ENCODE assay signal across 19 cellular contexts in the genomic region with DNA sequence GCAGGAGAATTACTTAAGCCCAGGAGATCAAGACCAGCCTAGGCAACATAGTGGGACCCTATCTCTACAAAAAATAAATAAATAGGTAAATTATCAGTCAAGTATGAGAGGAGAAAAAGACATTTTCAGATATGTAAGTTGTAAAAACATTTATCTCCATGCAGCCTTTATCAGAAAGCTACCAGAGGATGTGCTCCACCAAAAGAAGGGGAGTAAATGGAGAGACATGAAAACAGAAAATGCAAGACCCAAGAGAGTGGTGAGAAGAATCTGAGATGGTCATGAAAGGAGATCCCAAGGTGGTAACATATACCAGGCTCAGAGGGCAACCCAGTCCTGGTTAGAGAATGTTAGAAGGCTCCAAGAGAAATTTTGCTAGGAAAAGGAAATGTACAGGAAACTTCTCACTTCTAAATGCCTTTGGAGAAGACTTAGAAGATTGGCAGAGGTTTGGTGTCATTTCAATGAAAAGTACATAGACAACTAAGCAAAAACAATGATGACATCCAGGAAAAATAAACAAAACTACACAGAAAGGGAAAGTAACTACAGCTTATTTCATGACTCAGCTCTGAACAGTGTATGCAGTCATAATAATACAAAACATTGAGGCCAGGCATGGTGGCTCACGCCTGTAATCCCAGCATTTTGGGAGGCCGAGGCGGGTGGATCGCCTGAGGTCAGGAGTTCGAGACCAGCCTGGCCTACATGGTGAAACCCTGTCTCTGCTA. TPM values are rescaled to one million over a fixed set of nuclear protein-coding genes. Genes with fewer than 3 reads are reported as not detected.
DNase-seq lines count a peak whose midpoint lies in the region; ATAC-seq, FAIRE-seq and TF ChIP-seq lines count a peak whose summit lies in the region.
"Had no signal": no experiment of that assay in that cellular context is flagged by ENCODE, and none has a peak within 500 bp of the region (broad histone marks: within the 10 kb centered on the region; RNA-seq: fewer than 3 reads in every experiment).

No MANE protein-coding gene starts in this region.

- H3K4me1 ChIP-seq in A549 (peaks cover 7% of the 10 kb centered on the region; the same call in 2 of the 3 replicates), GM23248 (ENCODE audit: insufficient read depth) (no peaks in the 10 kb centered on the region), adipocyte (ENCODE audit: control insufficient read depth, insufficient read depth, low read length) (peaks cover 6% of the 10 kb centered on the region)

- peaks cover 44% of the 10 kb centered on the region for H3K27me3 ChIP-seq in GM23248 (replicated peaks; ENCODE audit: insufficient read depth)
- peaks cover 42% of the 10 kb centered on the region for H3K27me3 ChIP-seq in adipocyte (replicated peaks; ENCODE audit: control insufficient read depth, insufficient read depth, low read length)

- CTCF ChIA-PET in A549 (lab: Yijun Ruan, JAX) = interaction anchor here (0.6 to 4.7 kb wide), 8 partner anchors 9 to 1581 kb away, joined by 3 to 42 read pairs (median 4); no protein-coding TSS in a partner anchor

- no peak for TF ChIP-seq EP300 in A549 (IDR thresholded peaks at IDR 0.05)

- H3K36me3 ChIP-seq in GM23248 (ENCODE audit: low read depth) (no peaks in the 10 kb centered on the region), adipocyte (ENCODE audit: control insufficient read depth, insufficient read depth, low read length, severe bottlenecking) (no peaks in the 10 kb centered on the region)

- TF ChIP-seq POLR2A in A549 (IDR thresholded peaks at IDR 0.05; ENCODE audit: low read length) = no peak

- no peak for TF ChIP-seq CTCF in A549 (IDR thresholded peaks at IDR 0.05)

- no peak overlapping the region for H3K27ac ChIP-seq in A549
- H3K27ac ChIP-seq in GM23248 = no peak overlapping the region
- H3K27ac ChIP-seq: RWPE1 had no signal

- H3K9me2 ChIP-seq in GM23248 (ENCODE audit: insufficient read depth) = no peaks in the 10 kb centered on the region

- no peaks in the 10 kb centered on the region for H3K79me2 ChIP-seq in GM23248 (ENCODE audit: insufficient read depth)

- FAIRE-seq in A549 (lab: Jason Lieb, UNC) = no peak
- FAIRE-seq: H54 had no signal

- no peaks in the 10 kb centered on the region for H4K20me1 ChIP-seq in GM23248 (ENCODE audit: insufficient read depth)

- no peak for TF ChIP-seq RAD21 in A549 (conservative IDR thresholded peaks at IDR 0.05 in 1 of 2, IDR thresholded peaks at IDR 0.05 in 1 of 2)

- no peaks in the 10 kb centered on the region for H3F3A ChIP-seq in GM23248 (ENCODE audit: insufficient read depth)

- H3K4me2 ChIP-seq in A549 (no peak overlapping the region), GM23248 (ENCODE audit: unreplicated experiment) (no peak overlapping the region)

- in situ Hi-C loops in GM23248 (cut with MboI) = no loop called here

- H3K4me3 ChIP-seq in A549 = no peak overlapping the region
- H3K4me3 ChIP-seq in GM23248 = no peak overlapping the region
- H3K4me3 ChIP-seq in adipocyte (ENCODE audit: low read length) = no peak overlapping the region

- POLR2A ChIA-PET in A549 (lab: Yijun Ruan, JAX) = no interaction called here

- DNase-seq in A549 (ENCODE audit: low read depth in 1 of 2, low spot score in 1 of 2) = no peak
- DNase-seq in GM23248 = peak; percentile 32
- peak; percentile 28 for DNase-seq in adipocyte (ENCODE audit: low read depth)
- peak; percentile 14 for DNase-seq in kidney tubule cell (ENCODE audit: low spot score)
- DNase-seq in MV-4-11 (lab: John Stamatoyannopoulos, UW) = no peak
- DNase-seq in stimulated activated CD4-positive, alpha-beta T cell treated with anti-CD3 and anti-CD28 coated beads, Interleukin-2, amount 100 ng/mL, for 24 hours = no peak
- DNase-seq in A172 (ENCODE audit: low spot score) = no peak
- DNase-seq: ACHN; Calu3; CD4-positive, CD25-positive, alpha-beta regulatory T cell; DMS79 treated with DMSO at 0.1 percent for 48 hours; Karpas-422; NCI-H1436; NCI-H345; NCI-H526 treated with DMSO at 0.1 percent for 48 hours had no signal

- H2AFZ ChIP-seq in GM23248 = no peak overlapping the region

- ATAC-seq in A549 (no peak; a peak in 1 of 6 replicates), HG02798 (IDR thresholded peaks at IDR 0.05; ENCODE audit: poor library complexity, unreplicated experiment) (no peak)

- H3K9ac ChIP-seq in GM23248 (no peak overlapping the region), adipocyte (ENCODE audit: low read length) (no peak overlapping the region)

- WGBS in A549 (ENCODE audit: missing lambda C conversion rate) = 62% methylated on average over 5 of the region's 5 CpGs
- WGBS in GM23248 (ENCODE audit: low coverage in 1 of 2, low lambda C conversion rate in 2 of 2, missing lambda C conversion rate in 2 of 2), 2 experiments = 83 to 88% methylated on average over 5 of the region's 5 CpGs

- H3K9me3 ChIP-seq in A549 (peaks cover 4% of the 10 kb centered on the region; the same call in 1 of the 3 replicates), GM23248 (ENCODE audit: low read depth) (no peaks in the 10 kb centered on the region), adipocyte (ENCODE audit: control insufficient read depth, low read length) (peaks cover 8% of the 10 kb centered on the region)

TF ChIP-seq in A549, 52 proteins besides CTCF, POLR2A, EP300 and RAD21:
- TF ChIP-seq POLR2AphosphoS2 (conservative IDR thresholded peaks at IDR 0.05; ENCODE audit: low read length) (no peak), ZFP36 (IDR thresholded peaks at IDR 0.05; ENCODE audit: borderline replicate concordance, partially characterized antibody) (no peak), MAFK (IDR thresholded peaks at IDR 0.05; ENCODE audit: partially characterized antibody) (peak; percentile 51)

RNA-seq across cellular contexts. Expression of a gene that starts 19.5 kb away (rescaled TPM):
- 1.0 and 2.7 TPM in 2 replicates for polyA plus RNA-seq in A549 (2011; rRNA removed)
- 0.29 TPM in 2 replicates for polyA plus RNA-seq in A549 (2012; cell fraction: cytosol; rRNA removed)
- polyA plus RNA-seq in A549 (2012; cell fraction: nucleus; rRNA removed) = 0.24 TPM in 1 of 2 replicates, not detected in the other
- polyA plus RNA-seq in A549 (2017; fragmentation: RNase III; extraction: RNeasy Plus Mini Kit Qiagen cat#74134 plus additional on column Dnase treatment) = 0.30 to 0.76 TPM in 2 of 3 replicates, not detected in the other
- polyA minus RNA-seq in A549 (2011; rRNA and poly(A)+ RNA removed) = 0.58 TPM in 1 of 2 replicates, not detected in the other
- not detected in 2 replicates for total RNA-seq in GM23248 (2014; rRNA removed; shearing (Covaris generic))
- not detected in 2 replicates for polyA plus RNA-seq in GM23248 (2016; fragmentation: Nextera tagmentation; extraction: Ambion mirVana)
- total RNA-seq in A172 (2014; rRNA removed; shearing (Covaris generic)) = not detected in 2 replicates
- total RNA-seq: Calu3; CD4-positive, CD25-positive, alpha-beta regulatory T cell; OCI-LY7 had no signal
- polyA plus RNA-seq: CD4-positive, CD25-positive, alpha-beta regulatory T cell had no signal

Comparison
In these comparisons a context has a peak if more than half of its experiments do, and no peak if none do; other contexts are left out.
1. DNase-seq: peak in GM23248 (single experiment), adipocyte (single experiment) and kidney tubule cell (single experiment); none in A549 (0 of 2), MV-4-11 (single experiment), stimulated activated CD4-positive, alpha-beta T cell treated with anti-CD3 and anti-CD28 coated beads, Interleukin-2, amount 100 ng/mL, for 24 hours (0 of 2) and A172 (single experiment).